In the genomic region with DNA sequence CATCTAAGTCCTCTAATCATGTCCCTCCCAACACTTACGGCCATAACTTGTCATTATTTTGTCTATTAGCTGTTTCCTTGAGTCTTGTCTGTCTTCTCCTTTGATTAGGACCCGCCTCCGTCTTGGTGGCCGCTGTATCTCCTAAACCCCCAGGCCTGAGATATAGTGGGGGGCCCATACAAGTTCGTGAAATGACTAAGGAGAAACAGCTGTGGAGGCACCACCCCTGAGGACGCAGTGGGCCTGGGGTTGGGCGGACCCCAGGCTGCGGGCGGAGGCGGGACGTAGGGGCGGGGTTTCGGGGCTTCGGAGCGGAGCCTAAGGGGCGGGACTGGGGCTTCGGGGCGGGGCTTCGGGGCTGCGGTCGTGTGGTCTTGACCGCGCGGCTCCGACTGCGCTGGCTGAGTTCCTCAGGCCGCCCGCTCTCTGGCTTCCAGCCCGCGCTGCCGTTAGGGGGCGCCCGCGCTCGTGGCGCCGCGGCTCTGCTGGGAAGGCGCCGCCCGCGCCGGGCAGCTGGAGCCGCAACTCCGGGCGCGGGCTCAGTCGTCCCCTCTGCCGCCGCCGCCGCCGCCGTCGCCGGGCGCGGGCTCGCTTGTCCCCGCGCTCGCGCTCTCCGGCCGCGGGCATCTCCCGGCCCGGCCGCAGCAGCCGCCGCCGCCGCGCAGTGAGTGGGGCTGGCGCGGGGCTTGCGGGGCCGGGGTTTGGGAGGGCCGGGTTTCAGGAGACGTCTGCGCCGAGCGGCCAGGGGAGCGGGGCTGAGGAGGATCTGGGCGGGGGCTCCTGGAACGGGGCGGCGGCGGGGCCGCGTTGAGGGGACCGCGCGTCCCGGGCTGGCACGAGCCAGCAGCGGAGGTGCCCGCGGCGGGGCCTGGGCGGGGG, we compare ENCODE assay signal across 8 cellular contexts. TPM values are rescaled to one million over a fixed set of nuclear protein-coding genes. Genes with fewer than 3 reads are reported as not detected.
DNase-seq lines count a peak whose midpoint lies in the region; ATAC-seq and TF ChIP-seq lines count a peak whose summit lies in the region.

KCTD6 (plus strand) TSS at position 591 of the 879 bp plus-strand sequence. CDS start 6,660 bp downstream, outside the sequence.

- ATAC-seq in GM19023 (IDR thresholded peaks at IDR 0.05; ENCODE audit: unreplicated experiment) (peak; percentile 96), HG03196 (IDR thresholded peaks at IDR 0.05; ENCODE audit: unreplicated experiment) (peak; percentile 97)

- H3K4me3 ChIP-seq in AG10803 (ENCODE audit: low read length), result peak within 1 kb of the TSS; percentile 89

- no peaks in the 10 kb centered on the region for H3K9me3 Mint-ChIP-seq in chondrocyte (ENCODE audit: low read depth)

- peak within 1 kb of the TSS; percentile 83 for H3K4me3 Mint-ChIP-seq in chondrocyte (ENCODE audit: unreplicated experiment)

- H3K27me3 Mint-ChIP-seq in chondrocyte (ENCODE audit: low read depth), result no peaks in the 10 kb centered on the region

- H3K36me3 Mint-ChIP-seq in chondrocyte (ENCODE audit: low read depth), result peaks cover 1% of the 10 kb centered on the region

- H3K27ac ChIP-seq in layer of hippocampus (ENCODE audit: low read depth, low read length), result peak within 1 kb of the TSS; percentile 76

- peak within 1 kb of the TSS; percentile 47 for H3K27ac Mint-ChIP-seq in chondrocyte (ENCODE audit: unreplicated experiment)

- TF ChIP-seq CTCF in AG10803 (conservative IDR thresholded peaks at IDR 0.05; ENCODE audit: low read length), result peak; percentile 38
- peak; percentile 83 for TF ChIP-seq CTCF in chondrocyte (IDR thresholded peaks at IDR 0.05)

- DNase-seq in AG10803 (ENCODE audit: low read depth), result peak; percentile 93
- peak; percentile 68 for DNase-seq in NCI-H345 treated with DMSO at 0.1 percent for 48 hours (lab: John Stamatoyannopoulos, UW; ENCODE audit: unreplicated experiment)
- peak; percentile 91 for DNase-seq in activated CD4-positive, CD25-positive, alpha-beta regulatory T cell treated with anti-CD3 and anti-CD28 coated beads, Interleukin-2, amount 50 U/mL, for 72 hours
- DNase-seq in chondrocyte (ENCODE audit: low spot score), result no peak
- peak; percentile 73 to 82 (median 74) for DNase-seq in stimulated activated CD4-positive, alpha-beta T cell treated with anti-CD3 and anti-CD28 coated beads, Interleukin-1b, Interleukin-23, amount 100 ng/mL, for 24 hours (ENCODE audit: low read depth in 4 of 4, low spot score in 1 of 4)

- H3K27me3 ChIP-seq in layer of hippocampus (ENCODE audit: control insufficient read depth, insufficient read depth, low read length), result no peaks in the 10 kb centered on the region

- H3K4me1 Mint-ChIP-seq in chondrocyte (ENCODE audit: low read depth), result peaks cover 64% of the 10 kb centered on the region

RNA-seq across cellular contexts. Expression of gene KCTD6, which starts in this region (rescaled TPM):
- total RNA-seq in chondrocyte, result 8.6 to 12.9 TPM (median 9.7 TPM) in 3 replicates
